15 cellular contexts compared by ENCODE assay signal in genomic region chr14:99545574-99545973, GRCh38.
"Had no signal": no experiment of that assay in that cellular context is flagged by ENCODE, and none has a peak within 500 bp of the region (broad histone marks: within the 10 kb centered on the region; RNA-seq: fewer than 3 reads in every experiment).

No MANE protein-coding gene starts in this region.

- H3K4me1 Mint-ChIP-seq: immature natural killer cell had no signal

- H3K36me3 ChIP-seq: esophagus squamous epithelium, lower lobe of right lung, spleen, suprapubic skin, upper lobe of left lung had no signal

- H3K4me3 ChIP-seq: esophagus squamous epithelium, lower lobe of right lung, spleen, suprapubic skin, upper lobe of left lung had no signal

- ATAC-seq: activated CD4-positive, alpha-beta T cell treated with anti-CD3 and anti-CD28 coated beads for 36 hours; lower lobe of right lung; right cardiac atrium had no signal

- H3K36me3 Mint-ChIP-seq: activated CD4-positive, alpha-beta memory T cell treated with anti-CD3 and anti-CD28 coated beads for 36 hours; immature natural killer cell had no signal

- H3K27ac ChIP-seq: lower lobe of right lung, suprapubic skin, upper lobe of left lung, VCaP had no signal

- H3K27ac Mint-ChIP-seq: activated CD4-positive, alpha-beta memory T cell treated with anti-CD3 and anti-CD28 coated beads for 36 hours; activated CD4-positive, alpha-beta T cell treated with anti-CD3 and anti-CD28 coated beads for 36 hours; activated T-cell treated with anti-CD3 and anti-CD28 coated beads, Interleukin-2, amount 50 U/mL, for 24 hours; immature natural killer cell; stimulated activated naive CD8-positive, alpha-beta T cell treated with anti-CD3 and anti-CD28 coated beads, Interleukin-15, Interleukin-2, amounts not matched to agents 100 ng/mL and 50 ng/mL, for 24 hours had no signal

- H3K4me3 Mint-ChIP-seq: activated CD4-positive, alpha-beta memory T cell treated with anti-CD3 and anti-CD28 coated beads for 36 hours; activated CD4-positive, alpha-beta T cell treated with anti-CD3 and anti-CD28 coated beads for 36 hours; activated T-cell treated with anti-CD3 and anti-CD28 coated beads, Interleukin-2, amount 50 U/mL, for 24 hours; immature natural killer cell; stimulated activated naive CD8-positive, alpha-beta T cell treated with anti-CD3 and anti-CD28 coated beads, Interleukin-15, Interleukin-2, amounts not matched to agents 100 ng/mL and 50 ng/mL, for 24 hours had no signal

- H3K27me3 ChIP-seq: esophagus squamous epithelium, spleen, upper lobe of left lung had no signal

- DNase-seq: activated CD4-positive, alpha-beta memory T cell treated with anti-CD3 and anti-CD28 coated beads for 36 hours; activated CD4-positive, alpha-beta T cell treated with anti-CD3 and anti-CD28 coated beads for 36 hours; activated effector memory CD4-positive, alpha-beta T cell treated with Interleukin-2 at 50 U/mL for 16 hours; activated naive CD4-positive, alpha-beta T cell treated with anti-CD3 and anti-CD28 coated beads, Interleukin-2, amount 50 U/mL, for 16 hours; activated T-cell treated with anti-CD3 and anti-CD28 coated beads, Interleukin-2, amount 50 U/mL, for 24 hours; esophagus squamous epithelium; immature natural killer cell; lower lobe of right lung; posterior cingulate gyrus; right cardiac atrium; spleen; upper lobe of left lung had no signal

- H3K9me3 Mint-ChIP-seq: activated CD4-positive, alpha-beta memory T cell treated with anti-CD3 and anti-CD28 coated beads for 36 hours; activated T-cell treated with anti-CD3 and anti-CD28 coated beads, Interleukin-2, amount 50 U/mL, for 24 hours; immature natural killer cell; stimulated activated naive CD8-positive, alpha-beta T cell treated with anti-CD3 and anti-CD28 coated beads, Interleukin-15, Interleukin-2, amounts not matched to agents 100 ng/mL and 50 ng/mL, for 24 hours had no signal

- H3K9me3 ChIP-seq: esophagus squamous epithelium, lower lobe of right lung, spleen, suprapubic skin, upper lobe of left lung had no signal

- H3K27me3 Mint-ChIP-seq: activated CD4-positive, alpha-beta memory T cell treated with anti-CD3 and anti-CD28 coated beads for 36 hours; activated CD4-positive, alpha-beta T cell treated with anti-CD3 and anti-CD28 coated beads for 36 hours; activated T-cell treated with anti-CD3 and anti-CD28 coated beads, Interleukin-2, amount 50 U/mL, for 24 hours; stimulated activated naive CD8-positive, alpha-beta T cell treated with anti-CD3 and anti-CD28 coated beads, Interleukin-15, Interleukin-2, amounts not matched to agents 100 ng/mL and 50 ng/mL, for 24 hours had no signal
